ENCODE assay signal across 1 cellular context in the genomic region with DNA sequence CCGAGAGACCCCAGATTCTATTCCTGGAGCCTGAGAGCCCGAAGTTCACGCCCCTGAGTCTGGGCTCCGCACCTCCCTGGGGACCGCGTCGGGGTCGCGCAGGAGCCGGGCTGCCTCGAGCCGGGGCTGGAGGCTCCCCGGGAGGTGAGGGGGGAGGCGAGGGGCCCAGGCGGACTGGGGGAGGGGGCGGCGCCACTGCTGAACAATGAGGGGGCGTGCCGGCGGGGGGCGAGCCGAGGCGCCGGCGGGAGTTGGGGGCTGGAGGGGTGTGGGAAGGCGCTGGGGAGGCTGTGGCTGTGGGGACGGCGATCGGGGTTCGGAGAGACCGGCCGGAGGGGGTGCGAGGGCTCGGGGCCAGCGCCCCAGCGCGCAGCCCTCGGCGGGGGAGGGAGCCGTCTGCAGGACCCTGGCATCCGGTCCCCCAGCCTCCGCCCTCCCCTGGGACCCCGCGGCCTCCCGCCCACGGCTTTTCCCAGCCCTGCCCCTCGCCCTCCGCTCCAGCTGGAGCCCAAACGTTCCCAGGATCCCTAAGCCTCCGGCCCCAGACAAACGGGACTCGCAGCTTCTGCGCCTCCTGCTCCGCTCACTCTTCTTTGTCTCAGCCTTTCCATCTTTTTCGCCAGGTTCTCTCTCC.
TF ChIP-seq lines count a peak whose summit lies in the region.

No MANE protein-coding gene starts in this region.

TF ChIP-seq in WTC11, 78 proteins besides CTCF, POLR2A, EP300 and RAD21 (continued from another document):
- TF ChIP-seq, protein P1, sequence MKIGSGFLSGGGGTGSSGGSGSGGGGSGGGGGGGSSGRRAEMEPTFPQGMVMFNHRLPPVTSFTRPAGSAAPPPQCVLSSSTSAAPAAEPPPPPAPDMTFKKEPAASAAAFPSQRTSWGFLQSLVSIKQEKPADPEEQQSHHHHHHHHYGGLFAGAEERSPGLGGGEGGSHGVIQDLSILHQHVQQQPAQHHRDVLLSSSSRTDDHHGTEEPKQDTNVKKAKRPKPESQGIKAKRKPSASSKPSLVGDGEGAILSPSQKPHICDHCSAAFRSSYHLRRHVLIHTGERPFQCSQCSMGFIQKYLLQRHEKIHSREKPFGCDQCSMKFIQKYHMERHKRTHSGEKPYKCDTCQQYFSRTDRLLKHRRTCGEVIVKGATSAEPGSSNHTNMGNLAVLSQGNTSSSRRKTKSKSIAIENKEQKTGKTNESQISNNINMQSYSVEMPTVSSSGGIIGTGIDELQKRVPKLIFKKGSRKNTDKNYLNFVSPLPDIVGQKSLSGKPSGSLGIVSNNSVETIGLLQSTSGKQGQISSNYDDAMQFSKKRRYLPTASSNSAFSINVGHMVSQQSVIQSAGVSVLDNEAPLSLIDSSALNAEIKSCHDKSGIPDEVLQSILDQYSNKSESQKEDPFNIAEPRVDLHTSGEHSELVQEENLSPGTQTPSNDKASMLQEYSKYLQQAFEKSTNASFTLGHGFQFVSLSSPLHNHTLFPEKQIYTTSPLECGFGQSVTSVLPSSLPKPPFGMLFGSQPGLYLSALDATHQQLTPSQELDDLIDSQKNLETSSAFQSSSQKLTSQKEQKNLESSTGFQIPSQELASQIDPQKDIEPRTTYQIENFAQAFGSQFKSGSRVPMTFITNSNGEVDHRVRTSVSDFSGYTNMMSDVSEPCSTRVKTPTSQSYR (CRISPR knock-in tag; IDR thresholded peaks at IDR 0.05) = no peak
- TF ChIP-seq, protein P2, sequence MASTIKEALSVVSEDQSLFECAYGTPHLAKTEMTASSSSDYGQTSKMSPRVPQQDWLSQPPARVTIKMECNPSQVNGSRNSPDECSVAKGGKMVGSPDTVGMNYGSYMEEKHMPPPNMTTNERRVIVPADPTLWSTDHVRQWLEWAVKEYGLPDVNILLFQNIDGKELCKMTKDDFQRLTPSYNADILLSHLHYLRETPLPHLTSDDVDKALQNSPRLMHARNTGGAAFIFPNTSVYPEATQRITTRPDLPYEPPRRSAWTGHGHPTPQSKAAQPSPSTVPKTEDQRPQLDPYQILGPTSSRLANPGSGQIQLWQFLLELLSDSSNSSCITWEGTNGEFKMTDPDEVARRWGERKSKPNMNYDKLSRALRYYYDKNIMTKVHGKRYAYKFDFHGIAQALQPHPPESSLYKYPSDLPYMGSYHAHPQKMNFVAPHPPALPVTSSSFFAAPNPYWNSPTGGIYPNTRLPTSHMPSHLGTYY (CRISPR knock-in tag; IDR thresholded peaks at IDR 0.05) = no peak
- no peak for TF ChIP-seq ZBTB21 (CRISPR knock-in tag; IDR thresholded peaks at IDR 0.05; ENCODE audit: borderline replicate concordance)
- no peak for TF ChIP-seq NR3C1 (CRISPR knock-in tag; conservative IDR thresholded peaks at IDR 0.05; ENCODE audit: low read depth)
- TF ChIP-seq TEAD4 (CRISPR knock-in tag; IDR thresholded peaks at IDR 0.05) = no peak
- no peak for TF ChIP-seq ESRRA (CRISPR knock-in tag; IDR thresholded peaks at IDR 0.05; ENCODE audit: borderline replicate concordance)
- TF ChIP-seq, protein P3, sequence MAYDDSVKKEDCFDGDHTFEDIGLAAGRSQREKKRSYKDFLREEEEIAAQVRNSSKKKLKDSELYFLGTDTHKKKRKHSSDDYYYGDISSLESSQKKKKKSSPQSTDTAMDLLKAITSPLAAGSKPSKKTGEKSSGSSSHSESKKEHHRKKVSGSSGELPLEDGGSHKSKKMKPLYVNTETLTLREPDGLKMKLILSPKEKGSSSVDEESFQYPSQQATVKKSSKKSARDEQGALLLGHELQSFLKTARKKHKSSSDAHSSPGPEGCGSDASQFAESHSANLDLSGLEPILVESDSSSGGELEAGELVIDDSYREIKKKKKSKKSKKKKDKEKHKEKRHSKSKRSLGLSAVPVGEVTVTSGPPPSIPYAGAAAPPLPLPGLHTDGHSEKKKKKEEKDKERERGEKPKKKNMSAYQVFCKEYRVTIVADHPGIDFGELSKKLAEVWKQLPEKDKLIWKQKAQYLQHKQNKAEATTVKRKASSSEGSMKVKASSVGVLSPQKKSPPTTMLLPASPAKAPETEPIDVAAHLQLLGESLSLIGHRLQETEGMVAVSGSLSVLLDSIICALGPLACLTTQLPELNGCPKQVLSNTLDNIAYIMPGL (CRISPR knock-in tag; IDR thresholded peaks at IDR 0.05) = peak; percentile 2; the same call in 1 of the 2 replicates
- TF ChIP-seq ELF4 (CRISPR knock-in tag; IDR thresholded peaks at IDR 0.05; ENCODE audit: low read depth) = no peak
- no peak for TF ChIP-seq OVOL2 (CRISPR knock-in tag; IDR thresholded peaks at IDR 0.05; ENCODE audit: borderline replicate concordance)
- TF ChIP-seq RELA (CRISPR knock-in tag; IDR thresholded peaks at IDR 0.05; ENCODE audit: borderline replicate concordance) = no peak
- no peak for TF ChIP-seq HMGA2 (CRISPR knock-in tag; IDR thresholded peaks at IDR 0.05)
- TF ChIP-seq, protein P4, sequence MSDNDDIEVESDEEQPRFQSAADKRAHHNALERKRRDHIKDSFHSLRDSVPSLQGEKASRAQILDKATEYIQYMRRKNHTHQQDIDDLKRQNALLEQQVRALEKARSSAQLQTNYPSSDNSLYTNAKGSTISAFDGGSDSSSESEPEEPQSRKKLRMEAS (CRISPR knock-in tag; IDR thresholded peaks at IDR 0.05) = 0 out of 2 replicates have a peak, but pooled peaks have one; percentile 30
- TF ChIP-seq ZNF219 (CRISPR knock-in tag; IDR thresholded peaks at IDR 0.05; ENCODE audit: borderline replicate concordance) = no peak
TF ChIP-seq in WTC11: peak in this region for 4.
